In genomic region chr7:40134428-40135423, GRCh38 we compare ENCODE assay signal across 8 cellular contexts. TPM values are rescaled to one million over a fixed set of nuclear protein-coding genes. Genes with fewer than 3 reads are reported as not detected.
DNase-seq lines count a peak whose midpoint lies in the region; ATAC-seq, FAIRE-seq and TF ChIP-seq lines count a peak whose summit lies in the region.

Gene MPLKIP (minus strand): TSS chr7:40134622. CDS start chr7:40134567, 55 bp downstream.
Gene SUGCT (plus strand): TSS chr7:40135005.

- DNase-seq in D341Med (ENCODE audit: low spot score) (peak; percentile 98), HTR-8/SVneo (ENCODE audit: insufficient read length, low spot score) (peak; percentile 87), NOMO-1 treated with dmso at 0.1 percent for 144 hours (lab: John Stamatoyannopoulos, UW; ENCODE audit: unreplicated experiment) (peak; percentile 77), endothelial cell (ENCODE audit: low spot score) (peak; percentile 88), mesothelial cell of epicardium (ENCODE audit: low spot score in 2 of 2, unreplicated experiment in 2 of 2) (peak; percentile 70 to 89)
- peak; percentile 68 for DNase-seq in activated CD8-positive, alpha-beta memory T cell treated with anti-CD3 and anti-CD28 coated beads, Interleukin-2, amount 50 U/mL, for 24 hours (ENCODE audit: extremely low read depth)
- DNase-seq in stimulated activated CD8-positive, alpha-beta memory T cell treated with anti-CD3 and anti-CD28 coated beads, Interleukin-15, amount 100 ng/mL, for 4 hours (ENCODE audit: low read depth in 2 of 2) = peak; percentile 67 to 72

- FAIRE-seq in HTR-8/SVneo (lab: Jason Lieb, UNC) = peak; percentile 69

- peak within 1 kb of the TSS; percentile 84 for H3K27ac Mint-ChIP-seq in endothelial cell (ENCODE audit: unreplicated experiment)
- peak within 1 kb of the TSS; percentile 98 for H3K27ac Mint-ChIP-seq in mesothelial cell of epicardium

- H3K27me3 Mint-ChIP-seq in endothelial cell (ENCODE audit: unreplicated experiment) = peaks cover 5% of the 10 kb centered on the region
- peaks cover 2% of the 10 kb centered on the region for H3K27me3 Mint-ChIP-seq in mesothelial cell of epicardium (ENCODE audit: low read depth)

- H3K4me1 Mint-ChIP-seq in endothelial cell (ENCODE audit: unreplicated experiment) (peaks cover 12% of the 10 kb centered on the region), mesothelial cell of epicardium (peaks cover 16% of the 10 kb centered on the region)

- H3K4me3 Mint-ChIP-seq in endothelial cell (ENCODE audit: unreplicated experiment) (peak within 1 kb of the TSS; percentile 96), mesothelial cell of epicardium (peak within 1 kb of the TSS; percentile 96)

- H3K9me3 Mint-ChIP-seq in endothelial cell (ENCODE audit: unreplicated experiment) (no peaks in the 10 kb centered on the region), mesothelial cell of epicardium (no peaks in the 10 kb centered on the region)

- no peaks in the 10 kb centered on the region for H3K36me3 Mint-ChIP-seq in endothelial cell (ENCODE audit: low read depth, unreplicated experiment)
- H3K36me3 Mint-ChIP-seq in mesothelial cell of epicardium = no peaks in the 10 kb centered on the region

- TF ChIP-seq CTCF in endothelial cell (IDR thresholded peaks at IDR 0.05; ENCODE audit: unreplicated experiment) = peak; percentile 99
- peak; percentile 99 for TF ChIP-seq CTCF in mesothelial cell of epicardium (IDR thresholded peaks at IDR 0.05; ENCODE audit: unreplicated experiment)

- peak; percentile 85 for ATAC-seq in GM21381 (IDR thresholded peaks at IDR 0.05; ENCODE audit: unreplicated experiment)

RNA-seq across cellular contexts. Expression of gene MPLKIP, which starts in this region (rescaled TPM):
- total RNA-seq in endothelial cell (ENCODE audit: unreplicated experiment) (25.0 TPM), mesothelial cell of epicardium (35.3 to 39.3 TPM (median 37.5 TPM) in 3 replicates)

RNA-seq across cellular contexts. Expression of gene SUGCT, which starts in this region (rescaled TPM):
- total RNA-seq in endothelial cell (ENCODE audit: unreplicated experiment) (1.6 TPM), mesothelial cell of epicardium (8.4 to 9.8 TPM (median 8.9 TPM) in 3 replicates)

Comparison
In these comparisons a context has a peak if more than half of its experiments do, and no peak if none do; other contexts are left out.
1. Peak in every context shown above with its lines: DNase-seq and ATAC-seq.